8 cellular contexts compared by ENCODE assay signal in genomic region chr17:39925282-39926134, GRCh38. TPM values are rescaled to one million over a fixed set of nuclear protein-coding genes. Genes with fewer than 3 reads are reported as not detected.
A peak's percentile ranks its signal among the peaks of the same experiment; 100 is the strongest.
DNase-seq lines count a peak whose midpoint lies in the region; TF ChIP-seq lines count a peak whose summit lies in the region.
"Had no signal": no experiment of that assay in that cellular context is flagged by ENCODE, and none has a peak within 500 bp of the region (broad histone marks: within the 10 kb centered on the region; RNA-seq: fewer than 3 reads in every experiment).

No MANE protein-coding gene starts in this region.

- H3K4me3 Mint-ChIP-seq in activated T-cell treated with anti-CD3 and anti-CD28 coated beads, Interleukin-2, amount 50 U/mL, for 24 hours = peak overlapping the region; percentile 86

- peak overlapping the region; percentile 82 to 95 for H3K9ac ChIP-seq in duodenal mucosa (ENCODE audit: low read depth in 1 of 2, low read length in 2 of 2)

- H3K36me3 ChIP-seq in duodenal mucosa (ENCODE audit: control insufficient read depth in 1 of 2, insufficient read depth in 2 of 2, low read length in 2 of 2) (peaks cover 25 to 35% of the 10 kb centered on the region in 2 donors), suprapubic skin (peaks cover 36% of the 10 kb centered on the region), ovary (no peaks in the 10 kb centered on the region)

- no peaks in the 10 kb centered on the region for H3K9me3 Mint-ChIP-seq in activated T-cell treated with anti-CD3 and anti-CD28 coated beads, Interleukin-2, amount 50 U/mL, for 24 hours

- H3K4me1 ChIP-seq in duodenal mucosa (ENCODE audit: control insufficient read depth in 1 of 2, insufficient read depth in 2 of 2, low read length in 2 of 2) (peaks cover 54 to 55% of the 10 kb centered on the region in 2 donors), suprapubic skin (peaks cover 54% of the 10 kb centered on the region), ovary (ENCODE audit: insufficient read depth) (peaks cover 6% of the 10 kb centered on the region)

- intact Hi-C loops in ovary (cut with DNase I) = loop anchor here in 1 of 4 donors (2.0 kb wide), 1 partner anchor 27 kb away; no protein-coding TSS in a partner anchor

- 69% methylated on average over 11 of the region's 11 CpGs for WGBS in suprapubic skin
- WGBS in ovary, 3 donors = 80 to 88% (median 83%) methylated on average over 11 of the region's 11 CpGs

- H3K27me3 ChIP-seq in duodenal mucosa (ENCODE audit: control insufficient read depth in 1 of 2, insufficient read depth in 2 of 2, low read length in 2 of 2) (no peaks in the 10 kb centered on the region), suprapubic skin (no peaks in the 10 kb centered on the region), ovary (no peaks in the 10 kb centered on the region)

- TF ChIP-seq EP300 in suprapubic skin (IDR thresholded peaks at IDR 0.05) (no peak), ovary (IDR thresholded peaks at IDR 0.05) (no peak)

- DNase-seq in activated T-cell treated with anti-CD3 and anti-CD28 coated beads, Interleukin-2, amount 50 U/mL, for 24 hours = no peak
- DNase-seq in activated T-cell treated with anti-CD3 and anti-CD28 coated beads for 4 hours = no peak
- no peak for DNase-seq in suprapubic skin (ENCODE audit: low spot score in 2 of 2)
- DNase-seq in SKM-1 treated with dmso at 0.1 percent for 144 hours (lab: John Stamatoyannopoulos, UW; ENCODE audit: unreplicated experiment) = no peak
- DNase-seq in ovary = no peak

- H3K36me3 Mint-ChIP-seq in activated T-cell treated with anti-CD3 and anti-CD28 coated beads, Interleukin-2, amount 50 U/mL, for 24 hours (ENCODE audit: low read depth) = peaks cover 67% of the 10 kb centered on the region

- H3K27me3 Mint-ChIP-seq in activated T-cell treated with anti-CD3 and anti-CD28 coated beads, Interleukin-2, amount 50 U/mL, for 24 hours = no peaks in the 10 kb centered on the region

- H3K9me3 ChIP-seq in duodenal mucosa (ENCODE audit: control insufficient read depth in 1 of 2, low read length in 2 of 2) = no peaks in the 10 kb centered on the region
- H3K9me3 ChIP-seq in suprapubic skin = no peaks in the 10 kb centered on the region
- no peaks in the 10 kb centered on the region for H3K9me3 ChIP-seq in ovary

- peaks cover 80% of the 10 kb centered on the region for H3K4me1 Mint-ChIP-seq in activated T-cell treated with anti-CD3 and anti-CD28 coated beads, Interleukin-2, amount 50 U/mL, for 24 hours (ENCODE audit: low read depth)

- peak overlapping the region; percentile 93 for H3K27ac Mint-ChIP-seq in activated T-cell treated with anti-CD3 and anti-CD28 coated beads, Interleukin-2, amount 50 U/mL, for 24 hours

- H3K27ac ChIP-seq in duodenal mucosa (ENCODE audit: low read depth, low read length) (no peak overlapping the region), suprapubic skin (no peak overlapping the region), ovary (no peak overlapping the region)

- no peak for TF ChIP-seq POLR2A in suprapubic skin (IDR thresholded peaks at IDR 0.05)
- no peak for TF ChIP-seq POLR2A in ovary (IDR thresholded peaks at IDR 0.05)

- peak overlapping the region; percentile 77 to 84 for H3K4me3 ChIP-seq in duodenal mucosa (ENCODE audit: low read depth in 1 of 2, low read length in 2 of 2)
- H3K4me3 ChIP-seq in suprapubic skin = peak overlapping the region; percentile 95
- no peak overlapping the region for H3K4me3 ChIP-seq in ovary

- TF ChIP-seq CTCF in suprapubic skin (IDR thresholded peaks at IDR 0.05) (no peak), ovary (IDR thresholded peaks at IDR 0.05) (no peak)

RNA-seq across cellular contexts. Expression of gene ORMDL3, which starts 1.9 kb away (rescaled TPM):
- total RNA-seq in suprapubic skin (10 to 100 TPM; 57.7 to 91.3 (median 77.9) TPM), ovary (10 to 100 TPM; 37.0 to 64.3 (median 52.2) TPM)
- polyA plus RNA-seq in ovary = 10 to 100 TPM; 43.7 to 97.5 TPM

RNA-seq across cellular contexts. Expression of gene LRRC3C, which starts 2.0 kb away (rescaled TPM):
- total RNA-seq in suprapubic skin (1 to 10 TPM in 2 of 4 donors, not detected in 2; 1.1 to 2.3 TPM), ovary (under 1 TPM in 1 of 7 donors, not detected in 6; 0.27 TPM)
- polyA plus RNA-seq in ovary = under 1 TPM in 1 of 2 donors, not detected in 1; 0.12 TPM
- total RNA-seq: skeletal muscle tissue had no signal
- polyA plus RNA-seq: CD14-positive monocyte had no signal

RNA-seq across cellular contexts. Expression of gene GSDMB, which starts 7.1 kb away (rescaled TPM):
- total RNA-seq in suprapubic skin (10 to 100 TPM in 2 of 4 donors, 1 to 10 TPM in 2; 5.4 to 76.6 (median 12.1) TPM), ovary (1 to 10 TPM; 3.8 to 9.7 (median 5.5) TPM)
- 1 to 10 TPM; 3.7 to 6.5 TPM for polyA plus RNA-seq in ovary
- polyA plus RNA-seq: CD14-positive monocyte had no signal

RNA-seq across cellular contexts. Expression of gene GSDMA, which starts 37.3 kb away (rescaled TPM):
- total RNA-seq in suprapubic skin (100 to 1,000 TPM in 2 of 4 donors, 10 to 100 TPM in 2; 26.7 to 156 (median 105) TPM), ovary (under 1 TPM in 2 of 7 donors, not detected in 5; 0.10 to 0.11 TPM)
- under 1 TPM; 0.19 to 0.55 TPM for polyA plus RNA-seq in ovary
- total RNA-seq: skeletal muscle tissue had no signal
- polyA plus RNA-seq: CD14-positive monocyte had no signal

RNA-seq across cellular contexts. Expression of gene PSMD3, which starts 55.1 kb away (rescaled TPM):
- 100 to 1,000 TPM in 2 of 4 donors, 10 to 100 TPM in 2; 82.8 to 118 (median 104) TPM for total RNA-seq in suprapubic skin
- 10 to 100 TPM; 48.2 to 88.4 (median 75.8) TPM for total RNA-seq in ovary
- 10 to 100 TPM; 63.9 to 70.1 TPM for polyA plus RNA-seq in ovary
